In the genomic region with DNA sequence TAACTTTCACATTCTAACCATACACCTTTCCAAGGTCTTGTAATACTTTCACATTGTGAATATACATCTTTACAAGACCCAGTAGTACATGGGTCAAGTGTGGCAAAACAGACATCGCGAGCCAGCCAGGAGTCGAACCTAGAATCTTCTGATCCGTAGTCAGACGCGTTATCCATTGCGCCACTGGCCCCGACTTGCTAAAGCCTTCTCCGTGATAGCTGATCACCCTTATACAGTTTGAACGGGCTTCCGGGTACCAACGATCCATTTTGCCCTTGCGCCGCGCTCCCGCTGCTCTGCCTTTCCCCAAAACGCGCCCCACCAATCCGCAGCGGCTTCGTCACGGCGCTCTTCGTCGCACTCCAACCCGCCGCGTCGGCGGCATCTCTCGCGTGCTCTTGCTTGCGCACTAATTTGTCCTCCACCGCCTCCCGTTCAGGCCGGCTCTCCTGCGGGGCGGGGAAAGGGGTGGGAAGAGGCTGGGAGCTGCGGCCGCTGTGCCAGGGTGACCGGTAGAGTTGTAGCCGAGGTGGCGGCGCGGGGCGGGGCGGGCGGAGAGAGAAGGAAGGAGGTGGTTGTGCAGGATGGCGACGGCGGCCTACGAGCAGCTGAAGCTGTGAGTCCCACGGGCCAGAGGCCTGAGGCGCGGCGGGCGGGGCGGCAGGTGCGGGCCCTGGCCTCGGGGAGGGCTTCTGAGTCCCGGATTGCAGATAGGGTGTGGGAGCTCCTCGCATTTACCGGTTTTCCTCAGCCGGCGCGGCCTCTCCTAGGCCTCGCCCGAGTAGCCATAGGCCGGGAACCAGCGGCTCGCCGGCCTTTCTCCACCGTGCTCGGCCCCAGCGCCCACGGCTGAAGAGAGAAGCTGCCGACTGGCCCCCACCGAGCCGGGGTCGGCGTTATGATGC, we compare ENCODE assay signal across 1 cellular context.
TF ChIP-seq lines count a peak whose summit lies in the region.

A gene with protein sequence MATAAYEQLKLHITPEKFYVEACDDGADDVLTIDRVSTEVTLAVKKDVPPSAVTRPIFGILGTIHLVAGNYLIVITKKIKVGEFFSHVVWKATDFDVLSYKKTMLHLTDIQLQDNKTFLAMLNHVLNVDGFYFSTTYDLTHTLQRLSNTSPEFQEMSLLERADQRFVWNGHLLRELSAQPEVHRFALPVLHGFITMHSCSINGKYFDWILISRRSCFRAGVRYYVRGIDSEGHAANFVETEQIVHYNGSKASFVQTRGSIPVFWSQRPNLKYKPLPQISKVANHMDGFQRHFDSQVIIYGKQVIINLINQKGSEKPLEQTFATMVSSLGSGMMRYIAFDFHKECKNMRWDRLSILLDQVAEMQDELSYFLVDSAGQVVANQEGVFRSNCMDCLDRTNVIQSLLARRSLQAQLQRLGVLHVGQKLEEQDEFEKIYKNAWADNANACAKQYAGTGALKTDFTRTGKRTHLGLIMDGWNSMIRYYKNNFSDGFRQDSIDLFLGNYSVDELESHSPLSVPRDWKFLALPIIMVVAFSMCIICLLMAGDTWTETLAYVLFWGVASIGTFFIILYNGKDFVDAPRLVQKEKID (plus strand): TSS at position 515 of the 905 bp plus-strand sequence. CDS start 70 bp downstream, at position 585.

TF ChIP-seq in liver, 16 proteins besides CTCF, POLR2A, EP300 and RAD21 (continued from another document):
- TF ChIP-seq, protein P1, sequence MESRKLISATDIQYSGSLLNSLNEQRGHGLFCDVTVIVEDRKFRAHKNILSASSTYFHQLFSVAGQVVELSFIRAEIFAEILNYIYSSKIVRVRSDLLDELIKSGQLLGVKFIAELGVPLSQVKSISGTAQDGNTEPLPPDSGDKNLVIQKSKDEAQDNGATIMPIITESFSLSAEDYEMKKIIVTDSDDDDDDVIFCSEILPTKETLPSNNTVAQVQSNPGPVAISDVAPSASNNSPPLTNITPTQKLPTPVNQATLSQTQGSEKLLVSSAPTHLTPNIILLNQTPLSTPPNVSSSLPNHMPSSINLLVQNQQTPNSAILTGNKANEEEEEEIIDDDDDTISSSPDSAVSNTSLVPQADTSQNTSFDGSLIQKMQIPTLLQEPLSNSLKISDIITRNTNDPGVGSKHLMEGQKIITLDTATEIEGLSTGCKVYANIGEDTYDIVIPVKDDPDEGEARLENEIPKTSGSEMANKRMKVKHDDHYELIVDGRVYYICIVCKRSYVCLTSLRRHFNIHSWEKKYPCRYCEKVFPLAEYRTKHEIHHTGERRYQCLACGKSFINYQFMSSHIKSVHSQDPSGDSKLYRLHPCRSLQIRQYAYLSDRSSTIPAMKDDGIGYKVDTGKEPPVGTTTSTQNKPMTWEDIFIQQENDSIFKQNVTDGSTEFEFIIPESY (IDR thresholded peaks at IDR 0.05): peak; percentile 98
- TF ChIP-seq, protein P2, sequence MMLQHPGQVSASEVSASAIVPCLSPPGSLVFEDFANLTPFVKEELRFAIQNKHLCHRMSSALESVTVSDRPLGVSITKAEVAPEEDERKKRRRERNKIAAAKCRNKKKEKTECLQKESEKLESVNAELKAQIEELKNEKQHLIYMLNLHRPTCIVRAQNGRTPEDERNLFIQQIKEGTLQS (IDR thresholded peaks at IDR 0.05): peak; percentile 100
- TF ChIP-seq SP1 (IDR thresholded peaks at IDR 0.05): peak; percentile 86
- TF ChIP-seq RXRA (IDR thresholded peaks at IDR 0.05): peak; percentile 58 to 66
- peak; percentile 53 to 55 for TF ChIP-seq JUND (IDR thresholded peaks at IDR 0.05)
- no peak for TF ChIP-seq HNF4G (IDR thresholded peaks at IDR 0.05)
- TF ChIP-seq FOXA1 (IDR thresholded peaks at IDR 0.05): peak; percentile 87
- TF ChIP-seq TAF1 (conservative IDR thresholded peaks at IDR 0.05): peak; percentile 46
TF ChIP-seq in liver: peak in this region for 14.
